In genomic region chr11:118073554-118073953, GRCh38 we compare ENCODE assay signal across 40 cellular contexts. TPM values are rescaled to one million over a fixed set of nuclear protein-coding genes. Genes with fewer than 3 reads are reported as not detected.
"Had no signal": no experiment of that assay in that cellular context is flagged by ENCODE, and none has a peak within 500 bp of the region (broad histone marks: within the 10 kb centered on the region; RNA-seq: fewer than 3 reads in every experiment).

No MANE protein-coding gene starts in this region.

- H3K36me3 Mint-ChIP-seq: activated naive CD4-positive, alpha-beta T cell treated with anti-CD3 and anti-CD28 coated beads, Interleukin-2, amount 10 ng/mL, durations not matched to agents 7 days and 5 days; activated naive CD4-positive, alpha-beta T cell treated with anti-CD3 and anti-CD28 coated beads, Interleukin-2, amount 50 U/mL, for 24 hours; activated naive CD8-positive, alpha-beta T cell; activated naive CD8-positive, alpha-beta T cell treated with anti-CD3 and anti-CD28 coated beads, Interleukin-2, amount 10 ng/mL, durations not matched to agents 7 days and 5 days; brain; WTC11 had no signal

- H3K4me3 Mint-ChIP-seq: activated CD4-positive, alpha-beta T cell treated with anti-CD3 and anti-CD28 coated beads for 36 hours; activated CD4-positive, alpha-beta T cell treated with anti-CD3 and anti-CD28 coated beads, Interleukin-2, amount 10 ng/mL, durations not matched to agents 7 days and 5 days; activated CD8-positive, alpha-beta T cell treated with anti-CD3 and anti-CD28 coated beads for 36 hours; activated naive CD4-positive, alpha-beta T cell treated with anti-CD3 and anti-CD28 coated beads, Interleukin-2, amount 10 ng/mL, durations not matched to agents 7 days and 5 days; activated naive CD4-positive, alpha-beta T cell treated with anti-CD3 and anti-CD28 coated beads, Interleukin-2, amount 50 U/mL, for 24 hours; activated naive CD8-positive, alpha-beta T cell; activated naive CD8-positive, alpha-beta T cell treated with anti-CD3 and anti-CD28 coated beads, Interleukin-2, amount 10 ng/mL, durations not matched to agents 7 days and 5 days; activated naive CD8-positive, alpha-beta T cell treated with anti-CD3 and anti-CD28 coated beads, Interleukin-2, amount 50 U/mL, for 24 hours; activated T-cell treated with anti-CD3 and anti-CD28 coated beads, Interleukin-2, amount 50 U/mL, for 4 hours; activated T-cell treated with anti-CD3 and anti-CD28 coated beads, Interleukin-2, amount 50 U/mL, for 72 hours; activated T-helper 1 cell treated with anti-CD3 and anti-CD28 coated beads, Interleukin-12 subunit alpha, Interleukin-12 subunit beta, Interleukin-2, Interleukin-4 antibody, amounts not matched to agents 30 ng/mL and 10 ng/mL and 1 ng/mL, durations not matched to agents 14 hours and 24 hours and 36 hours; brain; T-helper 1 cell treated with Interleukin-12 subunit alpha and Interleukin-12 subunit beta and Interleukin-4 antibody, amounts not matched to agents 30 μg/mL and 1 μg/mL, for 36 hours; T-helper 2 cell treated with Interferon-gamma antibody and Interleukin-4, amounts not matched to agents 5 μg/mL and 100 μg/mL, for 36 hours; WTC11 had no signal

- ATAC-seq: activated CD4-positive, alpha-beta T cell treated with anti-CD3 and anti-CD28 coated beads for 36 hours; activated CD4-positive, CD25-positive, alpha-beta regulatory T cell treated with anti-CD3 and anti-CD28 coated beads, Interleukin-2, amount 50 U/mL, for 24 hours; activated CD8-positive, alpha-beta T cell treated with anti-CD3 and anti-CD28 coated beads for 36 hours; activated naive CD8-positive, alpha-beta T cell treated with anti-CD3 and anti-CD28 coated beads, Interleukin-2, amount 50 U/mL, for 24 hours; activated T-cell treated with anti-CD3 and anti-CD28 coated beads, Interleukin-2, amount 50 U/mL, for 4 hours; activated T-cell treated with anti-CD3 and anti-CD28 coated beads, Interleukin-2, amount 50 U/mL, for 72 hours; WTC11 had no signal

- H3K27ac Mint-ChIP-seq: activated CD4-positive, alpha-beta T cell treated with anti-CD3 and anti-CD28 coated beads for 36 hours; activated CD4-positive, alpha-beta T cell treated with anti-CD3 and anti-CD28 coated beads, Interleukin-2, amount 10 ng/mL, durations not matched to agents 7 days and 5 days; activated CD8-positive, alpha-beta T cell treated with anti-CD3 and anti-CD28 coated beads for 36 hours; activated naive CD4-positive, alpha-beta T cell treated with anti-CD3 and anti-CD28 coated beads, Interleukin-2, amount 10 ng/mL, durations not matched to agents 7 days and 5 days; activated naive CD4-positive, alpha-beta T cell treated with anti-CD3 and anti-CD28 coated beads, Interleukin-2, amount 50 U/mL, for 24 hours; activated naive CD8-positive, alpha-beta T cell; activated naive CD8-positive, alpha-beta T cell treated with anti-CD3 and anti-CD28 coated beads, Interleukin-2, amount 10 ng/mL, durations not matched to agents 7 days and 5 days; activated naive CD8-positive, alpha-beta T cell treated with anti-CD3 and anti-CD28 coated beads, Interleukin-2, amount 50 U/mL, for 24 hours; activated T-cell treated with anti-CD3 and anti-CD28 coated beads, Interleukin-2, amount 50 U/mL, for 72 hours; activated T-helper 1 cell treated with anti-CD3 and anti-CD28 coated beads, Interleukin-12 subunit alpha, Interleukin-12 subunit beta, Interleukin-2, Interleukin-4 antibody, amounts not matched to agents 30 ng/mL and 10 ng/mL and 1 ng/mL, durations not matched to agents 14 hours and 24 hours and 36 hours; activated T-helper 2 cell treated with anti-CD3 and anti-CD28 coated beads, Interferon-gamma antibody, Interleukin-2, Interleukin-4, amounts not matched to agents 10 μg/mL and 5 μg/mL and 100 μg/mL, durations not matched to agents 14 hours and 24 hours and 36 hours; brain; T-helper 1 cell treated with Interleukin-12 subunit alpha and Interleukin-12 subunit beta and Interleukin-4 antibody, amounts not matched to agents 30 μg/mL and 1 μg/mL, for 36 hours; T-helper 2 cell treated with Interferon-gamma antibody and Interleukin-4, amounts not matched to agents 5 μg/mL and 100 μg/mL, for 36 hours had no signal

- H3K27ac ChIP-seq: ascending aorta, cardiac muscle cell, VCaP had no signal

- H3K9me3 Mint-ChIP-seq: activated CD4-positive, alpha-beta T cell treated with anti-CD3 and anti-CD28 coated beads, Interleukin-2, amount 10 ng/mL, durations not matched to agents 7 days and 5 days; activated CD8-positive, alpha-beta T cell treated with anti-CD3 and anti-CD28 coated beads for 36 hours; activated naive CD4-positive, alpha-beta T cell treated with anti-CD3 and anti-CD28 coated beads, Interleukin-2, amount 10 ng/mL, durations not matched to agents 7 days and 5 days; activated naive CD4-positive, alpha-beta T cell treated with anti-CD3 and anti-CD28 coated beads, Interleukin-2, amount 50 U/mL, for 24 hours; activated naive CD8-positive, alpha-beta T cell treated with anti-CD3 and anti-CD28 coated beads, Interleukin-2, amount 10 ng/mL, durations not matched to agents 7 days and 5 days; activated naive CD8-positive, alpha-beta T cell treated with anti-CD3 and anti-CD28 coated beads, Interleukin-2, amount 50 U/mL, for 24 hours; activated T-cell treated with anti-CD3 and anti-CD28 coated beads, Interleukin-2, amount 50 U/mL, for 4 hours; activated T-cell treated with anti-CD3 and anti-CD28 coated beads, Interleukin-2, amount 50 U/mL, for 72 hours; activated T-helper 1 cell treated with anti-CD3 and anti-CD28 coated beads, Interleukin-12 subunit alpha, Interleukin-12 subunit beta, Interleukin-2, Interleukin-4 antibody, amounts not matched to agents 30 ng/mL and 10 ng/mL and 1 ng/mL, durations not matched to agents 14 hours and 24 hours and 36 hours; activated T-helper 2 cell treated with anti-CD3 and anti-CD28 coated beads, Interferon-gamma antibody, Interleukin-2, Interleukin-4, amounts not matched to agents 10 μg/mL and 5 μg/mL and 100 μg/mL, durations not matched to agents 14 hours and 24 hours and 36 hours; brain; T-helper 1 cell treated with Interleukin-12 subunit alpha and Interleukin-12 subunit beta and Interleukin-4 antibody, amounts not matched to agents 30 μg/mL and 1 μg/mL, for 36 hours; T-helper 2 cell treated with Interferon-gamma antibody and Interleukin-4, amounts not matched to agents 5 μg/mL and 100 μg/mL, for 36 hours; WTC11 had no signal

- H3K4me1 ChIP-seq: ascending aorta had no signal

- H3K4me1 Mint-ChIP-seq: activated CD4-positive, alpha-beta T cell treated with anti-CD3 and anti-CD28 coated beads for 36 hours; activated CD4-positive, alpha-beta T cell treated with anti-CD3 and anti-CD28 coated beads, Interleukin-2, amount 10 ng/mL, durations not matched to agents 7 days and 5 days; activated naive CD4-positive, alpha-beta T cell treated with anti-CD3 and anti-CD28 coated beads, Interleukin-2, amount 10 ng/mL, durations not matched to agents 7 days and 5 days; activated naive CD4-positive, alpha-beta T cell treated with anti-CD3 and anti-CD28 coated beads, Interleukin-2, amount 50 U/mL, for 24 hours had no signal

- H3K9me3 ChIP-seq: ascending aorta had no signal

- DNase-seq: activated CD4-positive, alpha-beta T cell treated with anti-CD3 and anti-CD28 coated beads for 1 hour; activated CD4-positive, alpha-beta T cell treated with anti-CD3 and anti-CD28 coated beads for 36 hours; activated CD4-positive, alpha-beta T cell treated with anti-CD3 and anti-CD28 coated beads for 48 hours; activated CD4-positive, alpha-beta T cell treated with anti-CD3 and anti-CD28 coated beads, Interleukin-2, amount 10 ng/mL, durations not matched to agents 7 days and 5 days; activated CD4-positive, alpha-beta T cell treated with anti-CD3 and anti-CD28 coated beads, Interleukin-2, amount 50 U/mL, for 48 hours; activated CD4-positive, CD25-positive, alpha-beta regulatory T cell; activated CD8-positive, alpha-beta memory T cell treated with anti-CD3 and anti-CD28 coated beads, Interleukin-2, amount 50 U/mL, for 4 hours; activated CD8-positive, alpha-beta T cell treated with anti-CD3 and anti-CD28 coated beads for 36 hours; activated effector memory CD4-positive, alpha-beta T cell treated with Interleukin-2 at 50 U/mL for 16 hours; activated gamma-delta T cell; activated naive CD4-positive, alpha-beta T cell treated with anti-CD3 and anti-CD28 coated beads, Interleukin-2, amount 10 ng/mL, durations not matched to agents 7 days and 5 days; activated naive CD4-positive, alpha-beta T cell treated with Interleukin-2 at 50 U/mL for 16 hours; activated naive CD8-positive, alpha-beta T cell treated with anti-CD3 and anti-CD28 coated beads, Interleukin-2, amount 10 ng/mL, durations not matched to agents 7 days and 5 days; activated naive CD8-positive, alpha-beta T cell treated with anti-CD3 and anti-CD28 coated beads, Interleukin-2, amount 50 U/mL, for 24 hours; activated T-cell treated with anti-CD3 and anti-CD28 coated beads for 4 hours; activated T-cell treated with anti-CD3 and anti-CD28 coated beads, Interleukin-2, amount 50 U/mL, for 1 hour; activated T-cell treated with anti-CD3 and anti-CD28 coated beads, Interleukin-2, amount 50 U/mL, for 4 hours; activated T-cell treated with anti-CD3 and anti-CD28 coated beads, Interleukin-2, amount 50 U/mL, for 72 hours; amygdala; anterior cingulate cortex; central memory CD4-positive, alpha-beta T cell; SW 1271; T-helper 1 cell; T-helper 2 cell; T-helper 9 cell had no signal

- H3K36me3 ChIP-seq: ascending aorta, cardiac muscle cell had no signal

- H3K4me3 ChIP-seq: ascending aorta, cardiac muscle cell had no signal

- H3K27me3 ChIP-seq: ascending aorta, cardiac muscle cell had no signal

- H3K27me3 Mint-ChIP-seq: activated CD4-positive, alpha-beta T cell treated with anti-CD3 and anti-CD28 coated beads for 36 hours; activated CD8-positive, alpha-beta T cell treated with anti-CD3 and anti-CD28 coated beads for 36 hours; activated naive CD4-positive, alpha-beta T cell treated with anti-CD3 and anti-CD28 coated beads, Interleukin-2, amount 50 U/mL, for 24 hours; activated naive CD8-positive, alpha-beta T cell had no signal

RNA-seq across cellular contexts. Expression of gene TMPRSS4, which starts 3.3 kb away (rescaled TPM):
- total RNA-seq: activated CD4-positive, alpha-beta T cell treated with anti-CD3 and anti-CD28 coated beads for 36 hours; activated CD4-positive, alpha-beta T cell treated with anti-CD3 and anti-CD28 coated beads, Interleukin-2, amount 10 ng/mL, durations not matched to agents 7 days and 5 days; activated CD8-positive, alpha-beta memory T cell treated with anti-CD3 and anti-CD28 coated beads for 36 hours; activated CD8-positive, alpha-beta T cell treated with anti-CD3 and anti-CD28 coated beads for 36 hours; activated T-helper 1 cell treated with anti-CD3 and anti-CD28 coated beads, Interleukin-12 subunit alpha, Interleukin-12 subunit beta, Interleukin-2, Interleukin-4 antibody, amounts not matched to agents 30 ng/mL and 10 ng/mL and 1 ng/mL, durations not matched to agents 14 hours and 24 hours and 36 hours; activated T-helper 2 cell treated with anti-CD3 and anti-CD28 coated beads, Interferon-gamma antibody, Interleukin-2, Interleukin-4, amounts not matched to agents 10 μg/mL and 5 μg/mL and 100 μg/mL, durations not matched to agents 14 hours and 24 hours and 36 hours; ascending aorta; cardiac muscle cell; cerebellum had no signal
- polyA plus RNA-seq: cardiac muscle cell had no signal

RNA-seq across cellular contexts. Expression of gene SMIM35, which starts 13.2 kb away (rescaled TPM):
- total RNA-seq: activated T-cell treated with anti-CD3 and anti-CD28 coated beads, Interleukin-2, amount 50 U/mL, for 4 hours; ascending aorta; bronchial epithelial cell; cardiac muscle cell; cerebellum; WTC11 had no signal
- polyA plus RNA-seq: cardiac muscle cell had no signal
